18 cellular contexts compared by ENCODE assay signal in the genomic region with DNA sequence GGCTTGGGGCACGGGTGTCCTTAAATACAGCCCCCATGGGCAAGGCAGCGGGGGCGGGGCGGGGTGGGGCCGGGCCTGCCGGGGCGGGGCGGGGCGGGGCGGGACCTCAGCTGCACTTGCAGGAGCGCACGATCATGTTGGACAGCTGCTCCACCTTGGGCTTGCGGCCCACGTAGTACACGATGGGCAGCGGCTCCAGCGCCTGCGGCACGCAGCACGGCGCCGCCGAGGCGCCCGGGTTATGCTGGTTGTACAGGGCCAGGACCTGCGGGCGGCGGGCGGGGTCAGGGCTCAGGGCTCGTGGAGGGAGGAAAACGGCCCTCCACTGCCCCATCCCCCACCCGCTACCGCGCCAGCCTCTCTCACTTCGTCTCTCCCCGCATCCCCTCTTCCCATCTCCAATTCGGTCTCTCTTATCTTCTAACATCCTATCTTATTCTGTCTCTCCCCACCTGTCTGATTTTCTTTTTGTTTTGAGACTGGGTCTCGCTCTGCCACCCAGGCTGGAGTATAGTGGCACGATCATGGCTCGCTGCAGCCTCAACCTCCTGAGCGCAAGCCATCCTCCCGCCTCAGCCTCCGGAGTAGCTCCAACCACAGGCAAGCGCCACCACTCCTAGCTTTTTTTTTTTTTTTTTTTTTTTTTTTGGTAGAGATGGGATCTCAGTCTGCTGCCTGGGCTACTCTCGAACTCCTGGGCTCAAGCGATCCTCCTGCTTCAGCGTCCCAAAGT. TPM values are rescaled to one million over a fixed set of nuclear protein-coding genes. Genes with fewer than 3 reads are reported as not detected.
DNase-seq lines count a peak whose midpoint lies in the region; ATAC-seq and TF ChIP-seq lines count a peak whose summit lies in the region.
"Had no signal": no experiment of that assay in that cellular context is flagged by ENCODE, and none has a peak within 500 bp of the region (broad histone marks: within the 10 kb centered on the region; RNA-seq: fewer than 3 reads in every experiment).

No MANE protein-coding gene starts in this region.

- H2AFZ ChIP-seq in osteoblast (ENCODE audit: low read length), result no peak overlapping the region

- H3K9me3 Mint-ChIP-seq in effector memory CD8-positive, alpha-beta T cell, result no peaks in the 10 kb centered on the region

- H3K4me3 ChIP-seq in LNCaP clone FGC (ENCODE audit: low read depth, low read length) (no peak overlapping the region), osteoblast (ENCODE audit: insufficient read depth, low read length) (no peak overlapping the region), lower lobe of right lung (no peak overlapping the region)
- H3K4me3 ChIP-seq: A549 had no signal

- peaks cover 50 to 59% of the 10 kb centered on the region in 2 donors for H3K4me1 Mint-ChIP-seq in effector memory CD8-positive, alpha-beta T cell (ENCODE audit: low read depth in 2 of 2)

- H3K36me3 Mint-ChIP-seq in effector memory CD8-positive, alpha-beta T cell (ENCODE audit: insufficient read depth), result peaks cover 100% of the 10 kb centered on the region

- H3K9me3 ChIP-seq in osteoblast (ENCODE audit: low read depth, low read length), result no peaks in the 10 kb centered on the region
- no peaks in the 10 kb centered on the region for H3K9me3 ChIP-seq in lower lobe of right lung
- H3K9me3 ChIP-seq: A549 had no signal

- H3K79me2 ChIP-seq in osteoblast (ENCODE audit: insufficient read depth, low read length), result peaks cover 13% of the 10 kb centered on the region

- no peak for ATAC-seq in effector memory CD8-positive, alpha-beta T cell (replicated peaks)
- no peak for ATAC-seq in lower lobe of right lung
- ATAC-seq: A549; activated CD4-positive, alpha-beta T cell treated with anti-CD3 and anti-CD28 coated beads for 36 hours; sciatic nerve had no signal

- TF ChIP-seq CTCF in LNCaP clone FGC (IDR thresholded peaks at IDR 0.05; ENCODE audit: control insufficient read depth, extremely low read depth, insufficient read depth) (no peak), osteoblast (IDR thresholded peaks at IDR 0.05; ENCODE audit: extremely low read depth, low read depth, low read length) (no peak), lower lobe of right lung (IDR thresholded peaks at IDR 0.05) (no peak)

- DNase-seq in NCI-H82 (lab: John Stamatoyannopoulos, UW) (peak; percentile 43), NCI-H82 treated with DMSO at 0.1 percent for 48 hours (lab: John Stamatoyannopoulos, UW; ENCODE audit: unreplicated experiment) (no peak), LNCaP clone FGC (ENCODE audit: low read depth) (peak; percentile 3), osteoblast (ENCODE audit: insufficient read length, low spot score, missing footprints) (peak; percentile 37), MV-4-11 (lab: John Stamatoyannopoulos, UW) (no peak), lower lobe of right lung (no peak), kidney tubule cell (ENCODE audit: low spot score) (no peak)
- DNase-seq in effector memory CD8-positive, alpha-beta T cell, result peak in 1 of 3 experiments; percentile 10
- DNase-seq: activated CD4-positive, alpha-beta T cell treated with anti-CD3 and anti-CD28 coated beads for 36 hours; activated T-cell treated with anti-CD3 and anti-CD28 coated beads, Interleukin-2, amount 50 U/mL, for 48 hours; head of caudate nucleus; KG1; NCI-H1436; NCI-H510A; stimulated activated CD4-positive, alpha-beta T cell treated with anti-CD3 and anti-CD28 coated beads, Interleukin-4, amount 100 ng/mL, for 4 hours; stimulated activated naive CD4-positive, alpha-beta T cell had no signal

- H4K20me1 ChIP-seq in osteoblast (ENCODE audit: insufficient read depth, low read length), result no peaks in the 10 kb centered on the region

- H3K27ac ChIP-seq in osteoblast (ENCODE audit: low read depth, low read length) (no peak overlapping the region), lower lobe of right lung (no peak overlapping the region)
- H3K27ac ChIP-seq: A549 had no signal

- no peaks in the 10 kb centered on the region for H3K27me3 Mint-ChIP-seq in effector memory CD8-positive, alpha-beta T cell
- H3K27me3 Mint-ChIP-seq: activated CD4-positive, alpha-beta T cell treated with anti-CD3 and anti-CD28 coated beads for 36 hours had no signal

- H3K27me3 ChIP-seq in osteoblast (ENCODE audit: insufficient read depth, low read length) (no peaks in the 10 kb centered on the region), lower lobe of right lung (ENCODE audit: low read depth) (no peaks in the 10 kb centered on the region)

- intact Hi-C loops in lower lobe of right lung (cut with DNase I), result no loop called here

- H3K4me1 ChIP-seq in osteoblast (ENCODE audit: insufficient read depth, low read length) (peaks cover 30% of the 10 kb centered on the region), lower lobe of right lung (peaks cover 41% of the 10 kb centered on the region)

- H3K4me3 Mint-ChIP-seq in effector memory CD8-positive, alpha-beta T cell, result peak overlapping the region; percentile 71 to 78
- H3K4me3 Mint-ChIP-seq: activated CD4-positive, alpha-beta T cell treated with anti-CD3 and anti-CD28 coated beads for 36 hours had no signal

- peak overlapping the region; percentile 92 to 98 for H3K27ac Mint-ChIP-seq in effector memory CD8-positive, alpha-beta T cell

- no peak overlapping the region for H3K4me2 ChIP-seq in osteoblast (ENCODE audit: insufficient read depth, low read length)
- H3K4me2 ChIP-seq: A549 had no signal

- H3K36me3 ChIP-seq in osteoblast (ENCODE audit: insufficient read depth, low read length) (peaks cover 33% of the 10 kb centered on the region), lower lobe of right lung (peaks cover 50% of the 10 kb centered on the region)

RNA-seq across cellular contexts. Expression of gene CCDC97, which starts 21.1 kb away (rescaled TPM):
- total RNA-seq in osteoblast (9.0 and 11.2 TPM in 2 replicates), lower lobe of right lung (30.3 TPM)

RNA-seq across cellular contexts. Expression of gene TGFB1, which starts 22.6 kb away (rescaled TPM):
- total RNA-seq in osteoblast, result 17.4 and 21.2 TPM in 2 replicates
- 114 TPM for total RNA-seq in lower lobe of right lung

RNA-seq across cellular contexts. Expression of gene B9D2, which starts 32.8 kb away (rescaled TPM):
- total RNA-seq in osteoblast (5.6 and 6.5 TPM in 2 replicates), lower lobe of right lung (8.2 TPM)

RNA-seq across cellular contexts. Expression of gene TMEM91, which starts 45.2 kb away (rescaled TPM):
- total RNA-seq in osteoblast (5.9 and 6.2 TPM in 2 replicates), lower lobe of right lung (29.8 TPM)

Comparison
In these comparisons a context has a peak if more than half of its experiments do, and no peak if none do; other contexts are left out.
1. DNase-seq: peak in NCI-H82 (single experiment), LNCaP clone FGC (single experiment) and osteoblast (single experiment); none in NCI-H82 treated with DMSO at 0.1 percent for 48 hours (single experiment), MV-4-11 (single experiment), lower lobe of right lung (single experiment) and kidney tubule cell (single experiment).